In the genomic region with DNA sequence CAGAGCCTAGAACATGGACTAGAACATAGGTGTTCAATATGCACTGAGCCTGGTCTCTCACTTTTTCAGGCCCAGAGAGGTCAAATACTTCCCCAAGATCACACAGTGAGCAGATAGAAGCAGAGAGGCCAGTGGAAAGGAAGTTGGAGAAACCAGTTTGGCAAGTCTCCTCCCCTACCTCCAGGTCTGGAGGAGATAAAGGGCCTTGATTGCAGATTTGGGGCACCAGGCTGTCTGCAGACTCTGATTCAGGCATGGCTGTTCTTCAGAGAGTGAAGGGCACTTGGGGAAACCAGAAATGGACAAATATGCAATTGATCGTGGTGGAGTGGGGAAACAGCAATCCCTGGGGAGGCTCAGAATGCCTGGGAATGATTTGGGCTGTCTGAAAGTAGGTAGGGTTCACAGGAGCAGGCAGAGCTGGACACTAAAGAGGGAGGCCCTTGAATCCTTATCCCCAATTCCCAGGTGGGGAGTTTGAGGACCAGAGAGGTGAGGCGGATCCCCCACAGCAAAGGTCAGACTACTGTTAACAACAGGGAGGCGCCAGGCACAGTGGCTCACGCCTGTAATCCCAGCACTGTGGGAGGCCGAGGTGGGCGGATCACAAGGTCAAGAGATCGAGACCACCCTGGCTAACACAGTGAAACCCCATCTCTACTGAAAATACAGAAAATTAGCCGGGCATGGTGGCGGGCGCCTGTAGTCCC, we compare ENCODE assay signal across 1 cellular context.
TF ChIP-seq lines count a peak whose summit lies in the region.

No MANE protein-coding gene starts in this region.

TF ChIP-seq in IMR-90, 13 proteins besides CTCF, POLR2A, EP300 and RAD21:
- TF ChIP-seq ELK1 (IDR thresholded peaks at IDR 0.05; ENCODE audit: borderline replicate concordance, low read depth, low read length), result no peak
- no peak for TF ChIP-seq RFX5 (IDR thresholded peaks at IDR 0.05; ENCODE audit: low read depth, low read length)
- TF ChIP-seq RCOR1 (IDR thresholded peaks at IDR 0.05; ENCODE audit: insufficient replicate concordance, low read length), result no peak
- no peak for TF ChIP-seq BHLHE40 (IDR thresholded peaks at IDR 0.05; ENCODE audit: low read depth, low read length)
- no peak for TF ChIP-seq CEBPB (IDR thresholded peaks at IDR 0.05; ENCODE audit: low read depth, low read length)
- no peak for TF ChIP-seq FOS (IDR thresholded peaks at IDR 0.05; ENCODE audit: low read depth, low read length)
- TF ChIP-seq NFE2L2 (IDR thresholded peaks at IDR 0.05; ENCODE audit: low read depth, low read length), result no peak
